In the genomic region with DNA sequence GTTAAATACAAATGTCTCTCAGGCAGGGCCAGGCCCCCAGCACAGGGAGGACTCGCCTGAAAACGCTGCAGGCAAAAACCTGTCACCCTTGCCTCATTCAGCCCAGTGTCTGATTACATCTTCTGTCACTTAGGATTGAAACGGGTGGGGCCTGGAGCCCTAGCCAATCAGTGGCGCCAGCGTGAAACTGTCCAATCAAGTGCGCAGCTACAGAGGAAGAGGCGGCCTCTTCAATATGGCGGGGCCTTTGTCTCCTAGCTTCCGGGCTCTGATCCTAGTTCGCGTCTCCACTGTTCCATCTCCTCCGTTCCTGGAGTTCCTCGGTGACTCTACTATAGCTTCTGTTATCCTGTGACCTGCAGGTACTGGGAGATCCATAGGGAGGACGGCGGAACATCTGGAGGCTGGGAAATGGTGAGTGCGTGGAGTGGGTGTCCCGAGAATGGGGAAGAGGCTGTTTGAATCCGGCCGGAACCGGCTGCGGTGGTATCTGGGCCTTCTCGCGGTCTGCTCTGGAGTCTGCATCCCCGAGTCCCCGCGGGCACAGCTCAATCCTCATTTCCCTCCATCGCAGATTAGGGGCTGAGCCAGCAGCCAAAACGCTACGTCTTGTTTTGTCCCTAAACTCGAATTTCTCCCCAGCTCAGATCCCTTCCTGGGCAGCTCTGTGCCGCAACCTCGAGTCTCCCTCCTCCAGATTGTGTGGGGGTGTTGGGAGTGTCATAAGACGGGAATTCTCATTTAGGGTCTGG, we compare ENCODE assay signal across 8 cellular contexts.
DNase-seq lines count a peak whose midpoint lies in the region; ATAC-seq lines count a peak whose summit lies in the region.

A gene (plus strand): TSS at position 222 of the 752 bp plus-strand sequence. CDS start 190 bp downstream, at position 412.

- peaks cover 15% of the 10 kb centered on the region for H3K4me1 Mint-ChIP-seq in central memory CD8-positive, alpha-beta T cell

- peaks cover 4% of the 10 kb centered on the region for H3K36me3 Mint-ChIP-seq in central memory CD8-positive, alpha-beta T cell (ENCODE audit: insufficient read depth)

- peak within 1 kb of the TSS; percentile 93 for H3K27ac Mint-ChIP-seq in central memory CD8-positive, alpha-beta T cell (ENCODE audit: low read depth)

- peak; percentile 93 for DNase-seq in AG08396 (ENCODE audit: low spot score)
- DNase-seq in NCI-H345 (lab: John Stamatoyannopoulos, UW): peak; percentile 92
- peak; percentile 78 for DNase-seq in activated CD4-positive, CD25-positive, alpha-beta regulatory T cell treated with anti-CD3 and anti-CD28 coated beads, Interleukin-2, amount 50 U/mL, for 72 hours
- peak; percentile 73 to 84 for DNase-seq in central memory CD8-positive, alpha-beta T cell (ENCODE audit: low spot score in 2 of 2)
- DNase-seq in left kidney (ENCODE audit: low read depth, low spot score): peak; percentile 98
- DNase-seq in stimulated activated CD4-positive, alpha-beta T cell treated with anti-CD3 and anti-CD28 coated beads, TNF-alpha, amount 100 ng/mL, for 24 hours (ENCODE audit: low read depth in 3 of 3): peak; percentile 71 to 82 (median 81)

- ATAC-seq in GM18873 (IDR thresholded peaks at IDR 0.05; ENCODE audit: low FRiP score, unreplicated experiment): peak; percentile 100
- ATAC-seq in HG03159 (IDR thresholded peaks at IDR 0.05; ENCODE audit: unreplicated experiment): peak; percentile 100
- peak; percentile 100 for ATAC-seq in central memory CD8-positive, alpha-beta T cell (replicated peaks; ENCODE audit: extremely low read depth, poor library complexity, severe bottlenecking)

- peak within 1 kb of the TSS; percentile 90 for H3K4me3 Mint-ChIP-seq in central memory CD8-positive, alpha-beta T cell

- H3K27me3 Mint-ChIP-seq in central memory CD8-positive, alpha-beta T cell: no peaks in the 10 kb centered on the region

- H3K9me3 Mint-ChIP-seq in central memory CD8-positive, alpha-beta T cell: no peaks in the 10 kb centered on the region

Comparison
In these comparisons a context has a peak if more than half of its experiments do, and no peak if none do; other contexts are left out.
1. Peak in every context shown above with its lines: DNase-seq and ATAC-seq.